ENCODE assay signal across 9 cellular contexts in genomic region chr5:73135429-73136276, GRCh38. TPM values are rescaled to one million over a fixed set of nuclear protein-coding genes. Genes with fewer than 3 reads are reported as not detected.
A peak's percentile ranks its signal among the peaks of the same experiment; 100 is the strongest.
DNase-seq lines count a peak whose midpoint lies in the region; ATAC-seq, FAIRE-seq and TF ChIP-seq lines count a peak whose summit lies in the region.
"Had no signal": no experiment of that assay in that cellular context is flagged by ENCODE, and none has a peak within 500 bp of the region (broad histone marks: within the 10 kb centered on the region; RNA-seq: fewer than 3 reads in every experiment).

No MANE protein-coding gene starts in this region.

- H3K27ac ChIP-seq in KMS-11 (no peak overlapping the region), GM12878 (ENCODE audit: control insufficient read depth, insufficient read depth) (no peak overlapping the region), neural progenitor cell (no peak overlapping the region), lower lobe of right lung (no peak overlapping the region)

- peak; percentile 37 for TF ChIP-seq RAD21 in GM12878 (IDR thresholded peaks at IDR 0.05; ENCODE audit: insufficient read depth, low read depth, low read length)

- H3K27me3 ChIP-seq in KMS-11 (ENCODE audit: insufficient read depth, low read depth): no peaks in the 10 kb centered on the region
- H3K27me3 ChIP-seq in GM12878 (replicated peaks in 1 of 2; ENCODE audit: control insufficient read depth in 2 of 2, insufficient read depth in 2 of 2, low read length in 1 of 2): peaks cover 0 to 2% of the 10 kb centered on the region in 2 experiments; a peak in 1 of 4 replicates
- H3K27me3 ChIP-seq in neural progenitor cell: no peaks in the 10 kb centered on the region
- peaks cover 11% of the 10 kb centered on the region for H3K27me3 ChIP-seq in lower lobe of right lung (ENCODE audit: low read depth)

- no peaks in the 10 kb centered on the region for H3K9me3 Mint-ChIP-seq in neural progenitor cell

- H4K20me1 ChIP-seq in KMS-11 (ENCODE audit: insufficient read depth) (no peaks in the 10 kb centered on the region), GM12878 (ENCODE audit: control insufficient read depth, insufficient read depth) (no peaks in the 10 kb centered on the region), neural progenitor cell (ENCODE audit: low read depth) (no peaks in the 10 kb centered on the region)

- no peak for TF ChIP-seq POLR2A in GM12878 (IDR thresholded peaks at IDR 0.05; ENCODE audit: low read depth, low read length)

- H3K4me1 ChIP-seq in KMS-11 (ENCODE audit: low read depth, poor library complexity, severe bottlenecking) (no peaks in the 10 kb centered on the region), GM12878 (ENCODE audit: control insufficient read depth, insufficient read depth, low read length) (no peaks in the 10 kb centered on the region), neural progenitor cell (no peaks in the 10 kb centered on the region), lower lobe of right lung (no peaks in the 10 kb centered on the region)

- H3K27me3 Mint-ChIP-seq in neural progenitor cell (ENCODE audit: insufficient read depth, low read depth): peaks cover 3% of the 10 kb centered on the region

- no peak for TF ChIP-seq EP300 in GM12878 (IDR thresholded peaks at IDR 0.05; ENCODE audit: borderline replicate concordance in 1 of 2, control insufficient read depth in 1 of 2, low read depth in 2 of 2, low read length in 2 of 2)

- no peaks in the 10 kb centered on the region for H3F3A ChIP-seq in neural progenitor cell (ENCODE audit: low read depth)

- peak; percentile 76 for ATAC-seq in GM12878
- ATAC-seq in lower lobe of right lung: no peak

- H3K36me3 Mint-ChIP-seq in neural progenitor cell: no peaks in the 10 kb centered on the region

- peaks cover 3% of the 10 kb centered on the region for H3K4me1 Mint-ChIP-seq in neural progenitor cell

- H3K36me3 ChIP-seq in KMS-11 (ENCODE audit: insufficient read depth) (no peaks in the 10 kb centered on the region), GM12878 (ENCODE audit: control insufficient read depth in 2 of 2, insufficient read depth in 2 of 2, low read length in 1 of 2) (no peaks in the 10 kb centered on the region), neural progenitor cell (no peaks in the 10 kb centered on the region), lower lobe of right lung (no peaks in the 10 kb centered on the region)

- WGBS in GM12878 (ENCODE audit: insufficient coverage, insufficient replicate concordance, low lambda C conversion rate, missing lambda C conversion rate): 17% methylated on average over 12 of the region's 12 CpGs

- no TSS peak for BruUV-seq in GM12878 (replicated peaks; lab: Mats Ljungman, UMichigan)

- RAD21 ChIA-PET in GM12878 (lab: Charles Lee; ENCODE audit: unreplicated experiment): no interaction called here

- H3K9ac ChIP-seq in KMS-11 (no peak overlapping the region), GM12878 (ENCODE audit: control insufficient read depth, insufficient read depth, low read length) (no peak overlapping the region), neural progenitor cell (no peak overlapping the region)

- no peak overlapping the region for H3K4me2 ChIP-seq in KMS-11
- no peak overlapping the region for H3K4me2 ChIP-seq in GM12878 (ENCODE audit: control insufficient read depth, insufficient read depth)
- no peak overlapping the region for H3K4me2 ChIP-seq in neural progenitor cell

- intact Hi-C loops in GM12878 (cut with micrococcal nuclease; ENCODE audit: unreplicated experiment) (no loop called here), lower lobe of right lung (cut with DNase I) (no loop called here)

- SMC1A ChIA-PET in GM12878 (lab: Charles Lee; ENCODE audit: uncharacterized antibody, unreplicated experiment): no interaction called here

- H3K79me2 ChIP-seq in KMS-11 (ENCODE audit: insufficient read depth, low read depth) (no peaks in the 10 kb centered on the region), GM12878 (ENCODE audit: control insufficient read depth, insufficient read depth, low read length) (no peaks in the 10 kb centered on the region), neural progenitor cell (ENCODE audit: low read depth) (no peaks in the 10 kb centered on the region)

- in situ Hi-C loops in GM12878 (cut with MboI): no loop called here

- H3K9me3 ChIP-seq in GM12878 (replicated peaks; ENCODE audit: control insufficient read depth, insufficient read depth, low read length) (no peaks in the 10 kb centered on the region), neural progenitor cell (ENCODE audit: low read depth) (no peaks in the 10 kb centered on the region), lower lobe of right lung (no peaks in the 10 kb centered on the region)

- H3K4me3 Mint-ChIP-seq in neural progenitor cell: no peak overlapping the region

- H3K4me3 ChIP-seq in KMS-11 (IDR thresholded peaks at IDR 0.05; ENCODE audit: insufficient read depth, low read depth, low read length) (no peak overlapping the region), GM12878 (no peak overlapping the region), neural progenitor cell (no peak overlapping the region), lower lobe of right lung (no peak overlapping the region)

- no peak overlapping the region for H3K27ac Mint-ChIP-seq in neural progenitor cell

- CTCF ChIA-PET in GM12878 (lab: Yijun Ruan, JAX): no interaction called here

- DNase-seq in DMS 273 (lab: John Stamatoyannopoulos, UW; ENCODE audit: unreplicated experiment): peak; percentile 69
- no peak for DNase-seq in DMS 273 treated with DMSO at 0.1 percent for 48 hours (lab: John Stamatoyannopoulos, UW)
- no peak for DNase-seq in GM12878 (ENCODE audit: low read depth, low spot score)
- peak; percentile 56 for DNase-seq in neural progenitor cell (ENCODE audit: low spot score)
- no peak for DNase-seq in lower lobe of right lung
- no peak for DNase-seq in anterior cingulate cortex (lab: John Stamatoyannopoulos, UW)
- DNase-seq in stimulated activated CD4-positive, alpha-beta T cell treated with anti-CD3 and anti-CD28 coated beads, Interleukin-4, amount 100 ng/mL, for 1 hour: no peak

- POLR2A ChIA-PET in GM12878 (lab: Charles Lee): no interaction called here

- FAIRE-seq in GM12878 (lab: Jason Lieb, UNC): no peak
- FAIRE-seq: A204.1 had no signal

- peak; percentile 73 for TF ChIP-seq CTCF in KMS-11 (conservative IDR thresholded peaks at IDR 0.05; ENCODE audit: low read depth, low read length)
- peak; percentile 19 to 42 (median 37); a peak in 4 of 6 replicates for TF ChIP-seq CTCF in GM12878 (IDR thresholded peaks at IDR 0.05 in 2 of 3, conservative IDR thresholded peaks at IDR 0.05 in 1 of 3; ENCODE audit: control insufficient read depth in 2 of 3, extremely low read depth in 1 of 3, insufficient read depth in 1 of 3, low read depth in 3 of 3, low read length in 3 of 3)
- TF ChIP-seq CTCF in neural progenitor cell (IDR thresholded peaks at IDR 0.05): peak; percentile 49
- TF ChIP-seq CTCF in lower lobe of right lung (IDR thresholded peaks at IDR 0.05): no peak

- H2AFZ ChIP-seq in KMS-11 (ENCODE audit: low read depth): no peak overlapping the region
- no peak overlapping the region for H2AFZ ChIP-seq in GM12878 (ENCODE audit: control insufficient read depth, low read depth, low read length)
- H2AFZ ChIP-seq in neural progenitor cell (replicated peaks): no peak overlapping the region

TF ChIP-seq in GM12878, 131 proteins besides CTCF, POLR2A, EP300 and RAD21:
- TF ChIP-seq SMC3 (IDR thresholded peaks at IDR 0.05; ENCODE audit: borderline replicate concordance, low read length) (peak; percentile 26; the same call in 1 of the 2 replicates), SMAD5 (IDR thresholded peaks at IDR 0.05; ENCODE audit: low read depth) (no peak)

RNA-seq across cellular contexts. Expression of gene TMEM171, which starts 15.3 kb away (rescaled TPM):
- not detected in 2 replicates for total RNA-seq in GM12878 (2013; cell fraction: nucleolus; rRNA removed)
- total RNA-seq in GM12878 (2014; rRNA removed) (not detected in 2 replicates), GM12878 (2014; rRNA removed; fragmentation: Illumina TruSeq; extraction: Trizol) (not detected in 2 replicates), GM12878 (2021) (not detected in 2 replicates), neural progenitor cell (ENCODE audit: low replicate concordance) (not detected in 2 replicates), lower lobe of right lung (not detected)
- not detected for polyA plus RNA-seq in GM12878 (2011; ENCODE audit: low read depth)
- polyA plus RNA-seq in GM12878 (2011; rRNA removed) (not detected in 2 replicates), GM12878 (2014; fragmentation: Illumina TruSeq; extraction: Trizol) (not detected in 2 replicates), GM12878 (2014; fragmentation: Nextera tagmentation; extraction: Ambion mirVana) (not detected), GM12878 (2014; rRNA removed) (not detected in 2 replicates), GM12878 (2016; fragmentation: Nextera tagmentation; extraction: Ambion mirVana) (not detected)
- 0.07 TPM in 1 of 2 replicates, not detected in the other for polyA plus RNA-seq in GM12878 (2011; cell fraction: cytosol; rRNA removed)
- not detected in 2 replicates for polyA plus RNA-seq in GM12878 (2011; cell fraction: nucleus; rRNA removed)
- polyA plus RNA-seq in GM12878 (2012): not detected in 2 replicates
- not detected in 2 replicates for polyA minus RNA-seq in GM12878 (2011; rRNA and poly(A)+ RNA removed)
- polyA minus RNA-seq in GM12878 (2011; cell fraction: cytosol; rRNA and poly(A)+ RNA removed): not detected in 2 replicates
- not detected in 2 replicates for polyA minus RNA-seq in GM12878 (2011; cell fraction: nucleus; rRNA and poly(A)+ RNA removed)

RNA-seq across cellular contexts. Expression of gene TMEM174, which starts 37.3 kb away (rescaled TPM):
- total RNA-seq in GM12878 (2013; cell fraction: nucleolus; rRNA removed): not detected in 2 replicates
- not detected in 2 replicates for total RNA-seq in GM12878 (2014; rRNA removed)
- total RNA-seq in GM12878 (2014; rRNA removed; fragmentation: Illumina TruSeq; extraction: Trizol): not detected in 2 replicates
- not detected in 2 replicates for total RNA-seq in GM12878 (2021)
- not detected for polyA plus RNA-seq in GM12878 (2011; ENCODE audit: low read depth)
- polyA plus RNA-seq in GM12878 (2011; rRNA removed): not detected in 2 replicates
- not detected in 2 replicates for polyA plus RNA-seq in GM12878 (2011; cell fraction: cytosol; rRNA removed)
- not detected in 2 replicates for polyA plus RNA-seq in GM12878 (2011; cell fraction: nucleus; rRNA removed)
- not detected in 2 replicates for polyA plus RNA-seq in GM12878 (2012)
- polyA plus RNA-seq in GM12878 (2014; fragmentation: Illumina TruSeq; extraction: Trizol): not detected in 2 replicates
- not detected for polyA plus RNA-seq in GM12878 (2014; fragmentation: Nextera tagmentation; extraction: Ambion mirVana)
- not detected in 2 replicates for polyA plus RNA-seq in GM12878 (2014; rRNA removed)
- not detected for polyA plus RNA-seq in GM12878 (2016; fragmentation: Nextera tagmentation; extraction: Ambion mirVana)
- polyA minus RNA-seq in GM12878 (2011; rRNA and poly(A)+ RNA removed): not detected in 2 replicates
- polyA minus RNA-seq in GM12878 (2011; cell fraction: cytosol; rRNA and poly(A)+ RNA removed): not detected in 2 replicates
- not detected in 2 replicates for polyA minus RNA-seq in GM12878 (2011; cell fraction: nucleus; rRNA and poly(A)+ RNA removed)
- total RNA-seq in neural progenitor cell (ENCODE audit: low replicate concordance): not detected in 2 replicates
- not detected for total RNA-seq in lower lobe of right lung

Comparison
In these comparisons a context has a peak if more than half of its experiments do, and no peak if none do; other contexts are left out.
1. DNase-seq: peak in DMS 273 (single experiment) and neural progenitor cell (single experiment); none in DMS 273 treated with DMSO at 0.1 percent for 48 hours (single experiment), GM12878 (single experiment), lower lobe of right lung (single experiment), anterior cingulate cortex (0 of 58) and stimulated activated CD4-positive, alpha-beta T cell treated with anti-CD3 and anti-CD28 coated beads, Interleukin-4, amount 100 ng/mL, for 1 hour (single experiment).